9 cellular contexts compared by ENCODE assay signal in genomic region chr2:137963535-137964065, GRCh38. TPM values are rescaled to one million over a fixed set of nuclear protein-coding genes. Genes with fewer than 3 reads are reported as not detected.
DNase-seq lines count a peak whose midpoint lies in the region; ATAC-seq and TF ChIP-seq lines count a peak whose summit lies in the region.
"Had no signal": no experiment of that assay in that cellular context is flagged by ENCODE, and none has a peak within 500 bp of the region (broad histone marks: within the 10 kb centered on the region; RNA-seq: fewer than 3 reads in every experiment).

No MANE protein-coding gene starts in this region.

- no peaks in the 10 kb centered on the region for H3K9me2 ChIP-seq in SK-N-SH

- H3K4me1 ChIP-seq in SK-N-SH (ENCODE audit: control insufficient read depth in 1 of 2, insufficient read depth in 2 of 2, low read depth in 1 of 2, low read length in 1 of 2) (peaks cover 5 to 24% of the 10 kb centered on the region in 2 experiments; a peak in 2 of 4 replicates), esophagus squamous epithelium (peaks cover 0 to 51% (median 7%) of the 10 kb centered on the region in 3 donors), upper lobe of right lung (peaks cover 17% of the 10 kb centered on the region)

- POLR2A ChIA-PET in SK-N-SH (lab: Yijun Ruan, JAX), result no interaction called here

- H3K27ac Mint-ChIP-seq in nephron, result peak overlapping the region; percentile 99 to 100 (median 99)
- H3K27ac Mint-ChIP-seq: activated CD4-positive, alpha-beta T cell treated with anti-CD3 and anti-CD28 coated beads, Interleukin-2, amount 10 ng/mL, durations not matched to agents 7 days and 5 days had no signal

- peak overlapping the region in 1 of 2 experiments; percentile 92; a peak in 2 of 4 replicates for H3K27ac ChIP-seq in SK-N-SH (ENCODE audit: low read depth in 2 of 2, low read length in 1 of 2)
- peak overlapping the region; percentile 79 to 88 (median 86) for H3K27ac ChIP-seq in esophagus squamous epithelium
- peak overlapping the region; percentile 91 for H3K27ac ChIP-seq in upper lobe of right lung

- CTCF ChIA-PET in SK-N-SH (lab: Yijun Ruan, JAX), result interaction anchor here (1.4 to 3.2 kb wide), 6 partner anchors 14 to 824 kb away, joined by 3 to 11 read pairs (median 6); no protein-coding TSS in a partner anchor

- H3K27me3 ChIP-seq in SK-N-SH (ENCODE audit: insufficient read depth), result no peaks in the 10 kb centered on the region
- no peaks in the 10 kb centered on the region for H3K27me3 ChIP-seq in esophagus squamous epithelium
- H3K27me3 ChIP-seq in upper lobe of right lung, result no peaks in the 10 kb centered on the region

- no peaks in the 10 kb centered on the region for H3K9me3 Mint-ChIP-seq in nephron

- H3K79me2 ChIP-seq in SK-N-SH (ENCODE audit: insufficient read depth), result no peaks in the 10 kb centered on the region

- no peak overlapping the region for H3K9ac ChIP-seq in SK-N-SH

- H3K27me3 Mint-ChIP-seq in nephron (ENCODE audit: low read depth), result no peaks in the 10 kb centered on the region

- H3K36me3 Mint-ChIP-seq in nephron (ENCODE audit: low read depth), result peaks cover 12% of the 10 kb centered on the region

- H3K4me3 Mint-ChIP-seq in nephron, result peak overlapping the region; percentile 87 to 97 (median 91)
- H3K4me3 Mint-ChIP-seq: activated CD4-positive, alpha-beta T cell treated with anti-CD3 and anti-CD28 coated beads, Interleukin-2, amount 10 ng/mL, durations not matched to agents 7 days and 5 days had no signal

- ATAC-seq in upper lobe of right lung (peak; percentile 10), HG03097 (IDR thresholded peaks at IDR 0.05; ENCODE audit: low FRiP score, unreplicated experiment) (no peak)

- no peak for TF ChIP-seq RAD21 in SK-N-SH (IDR thresholded peaks at IDR 0.05; ENCODE audit: low read length)

- H3K36me3 ChIP-seq in SK-N-SH (replicated peaks in 1 of 2; ENCODE audit: control insufficient read depth in 1 of 2, insufficient read depth in 2 of 2, low read length in 1 of 2), result no peaks in the 10 kb centered on the region
- no peaks in the 10 kb centered on the region for H3K36me3 ChIP-seq in esophagus squamous epithelium
- H3K36me3 ChIP-seq in upper lobe of right lung, result no peaks in the 10 kb centered on the region

- intact Hi-C loops in esophagus squamous epithelium (cut with DNase I) (no loop called here), upper lobe of right lung (cut with DNase I) (no loop called here)

- peaks cover 20% of the 10 kb centered on the region for H3K4me1 Mint-ChIP-seq in nephron
- H3K4me1 Mint-ChIP-seq: activated CD4-positive, alpha-beta T cell treated with anti-CD3 and anti-CD28 coated beads, Interleukin-2, amount 10 ng/mL, durations not matched to agents 7 days and 5 days had no signal

- DNase-seq in SK-N-SH, result no peak
- no peak for DNase-seq in esophagus squamous epithelium (lab: John Stamatoyannopoulos, UW)
- no peak for DNase-seq in upper lobe of right lung
- DNase-seq in NCI-H2227 treated with DMSO at 0.1 percent for 48 hours (lab: John Stamatoyannopoulos, UW), result no peak
- DNase-seq in NCI-H146 treated with DMSO at 0.1 percent for 48 hours (lab: John Stamatoyannopoulos, UW; ENCODE audit: unreplicated experiment), result no peak
- DNase-seq in NCI-H774 (lab: John Stamatoyannopoulos, UW), result no peak
- DNase-seq: activated CD4-positive, alpha-beta T cell treated with anti-CD3 and anti-CD28 coated beads, Interleukin-2, amount 10 ng/mL, durations not matched to agents 7 days and 5 days had no signal

- H3K9me3 ChIP-seq in SK-N-SH (no peaks in the 10 kb centered on the region), esophagus squamous epithelium (no peaks in the 10 kb centered on the region), upper lobe of right lung (no peaks in the 10 kb centered on the region)

- H2AFZ ChIP-seq in SK-N-SH (ENCODE audit: low read depth), result peak overlapping the region; percentile 83

- WGBS in SK-N-SH (ENCODE audit: low lambda C conversion rate), result 91% methylated on average over 9 of the region's 9 CpGs
- 65 to 77% methylated on average over 9 of the region's 9 CpGs for WGBS in esophagus squamous epithelium, 2 donors

- no peak for TF ChIP-seq EP300 in SK-N-SH (IDR thresholded peaks at IDR 0.05; ENCODE audit: borderline replicate concordance in 1 of 2, low read depth in 1 of 2, low read length in 1 of 2)

- H3K4me2 ChIP-seq in SK-N-SH, result peak overlapping the region; percentile 54; the same call in 1 of the 2 replicates

- TF ChIP-seq CTCF in SK-N-SH (IDR thresholded peaks at IDR 0.05) (no peak), esophagus squamous epithelium (IDR thresholded peaks at IDR 0.05) (no peak), nephron (IDR thresholded peaks at IDR 0.05; ENCODE audit: unreplicated experiment in 3 of 3) (no peak), upper lobe of right lung (IDR thresholded peaks at IDR 0.05) (no peak)

- H4K20me1 ChIP-seq in SK-N-SH (ENCODE audit: insufficient read depth), result no peaks in the 10 kb centered on the region

- peaks cover under 1% of the 10 kb centered on the region for H3F3A ChIP-seq in SK-N-SH (replicated peaks; ENCODE audit: insufficient read depth)

- TF ChIP-seq POLR2A in esophagus squamous epithelium (IDR thresholded peaks at IDR 0.05), result no peak

- H3K4me3 ChIP-seq in SK-N-SH (ENCODE audit: low read depth in 2 of 2, low read length in 1 of 2), result no peak overlapping the region
- peak overlapping the region in 3 of 4 donors; percentile 50 to 65 (median 54) for H3K4me3 ChIP-seq in esophagus squamous epithelium
- H3K4me3 ChIP-seq in upper lobe of right lung, result peak overlapping the region; percentile 60

TF ChIP-seq in SK-N-SH, 30 proteins besides CTCF, POLR2A, EP300 and RAD21:
- TF ChIP-seq TCF12 (IDR thresholded peaks at IDR 0.05), result no peak

RNA-seq across cellular contexts. Expression of gene HNMT, which starts 0.7 kb away (rescaled TPM):
- polyA plus RNA-seq in SK-N-SH (2012; rRNA removed), result 1.8 and 2.5 TPM in 2 replicates
- polyA plus RNA-seq in SK-N-SH (2012; cell fraction: cytosol; rRNA removed), result 2.9 and 3.4 TPM in 2 replicates
- 0.69 and 1.3 TPM in 2 replicates for polyA plus RNA-seq in SK-N-SH (2012; cell fraction: nucleus; rRNA removed)
- total RNA-seq in esophagus squamous epithelium (10 to 100 TPM in 2 of 4 donors, 1 to 10 TPM in 2; 5.9 to 41.6 (median 8.2) TPM), upper lobe of right lung (67.4 TPM)
- total RNA-seq: activated CD4-positive, alpha-beta T cell treated with anti-CD3 and anti-CD28 coated beads, Interleukin-2, amount 10 ng/mL, durations not matched to agents 7 days and 5 days had no signal

Comparison
In these comparisons a context has a peak if more than half of its experiments do, and no peak if none do; other contexts are left out.
1. H3K4me3 ChIP-seq: peak in esophagus squamous epithelium (3 of 4) and upper lobe of right lung (single experiment); none in SK-N-SH (0 of 2).